19 cellular contexts compared by ENCODE assay signal in the genomic region with DNA sequence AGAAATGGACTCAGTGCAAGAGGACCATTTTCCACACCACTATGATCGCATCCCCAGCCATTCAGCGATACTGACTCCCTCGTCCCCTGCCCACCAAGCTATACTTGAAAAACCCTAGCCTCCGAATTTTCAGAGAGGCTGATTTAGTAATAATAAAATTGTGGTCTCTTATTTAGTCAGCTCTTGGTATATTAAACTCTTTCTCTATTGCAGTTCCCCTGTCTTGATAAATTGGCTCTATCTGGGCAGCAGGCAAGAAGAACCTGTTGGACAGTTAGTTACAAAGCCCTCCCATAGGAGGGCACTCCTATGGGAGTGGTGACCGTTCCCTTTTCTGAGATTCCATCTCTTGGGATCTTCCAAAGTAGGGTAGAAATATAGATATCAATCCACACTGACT. TPM values are rescaled to one million over a fixed set of nuclear protein-coding genes. Genes with fewer than 3 reads are reported as not detected.
DNase-seq lines count a peak whose midpoint lies in the region; ATAC-seq, FAIRE-seq and TF ChIP-seq lines count a peak whose summit lies in the region.
"Had no signal": no experiment of that assay in that cellular context is flagged by ENCODE, and none has a peak within 500 bp of the region (broad histone marks: within the 10 kb centered on the region; RNA-seq: fewer than 3 reads in every experiment).

No MANE protein-coding gene starts in this region.

- RAD21 ChIA-PET in HCT116 (lab: Charles Lee; ENCODE audit: low non-redundant PET in 1 of 2, low total read pairs in 2 of 2, uncharacterized antibody in 2 of 2, unreplicated experiment in 2 of 2): no interaction called here

- no peaks in the 10 kb centered on the region; a peak in 1 of 4 replicates for H3K9me3 ChIP-seq in HCT116 (ENCODE audit: control insufficient read depth in 1 of 2, insufficient read depth in 1 of 2, low read depth in 1 of 2, low read length in 2 of 2)
- no peaks in the 10 kb centered on the region for H3K9me3 ChIP-seq in Panc1 (ENCODE audit: control insufficient read depth, insufficient read depth, low read depth, low read length)

- no peak for FAIRE-seq in H54 (lab: Jason Lieb, UNC)
- FAIRE-seq: A204.1, D721Med, GM12892, GM19239, H1 had no signal

- TF ChIP-seq POLR2A in HCT116 (IDR thresholded peaks at IDR 0.05; ENCODE audit: borderline replicate concordance, extremely low read depth, insufficient read depth, insufficient read length) (no peak), H54 (IDR thresholded peaks at IDR 0.05; ENCODE audit: low read depth, low read length) (no peak)

- no peaks in the 10 kb centered on the region for H3K36me3 Mint-ChIP-seq in progenitor cell of endocrine pancreas (ENCODE audit: insufficient read depth)
- H3K36me3 Mint-ChIP-seq: CD8-positive, alpha-beta T cell had no signal

- H3K27ac Mint-ChIP-seq in progenitor cell of endocrine pancreas: peak overlapping the region; percentile 29
- H3K27ac Mint-ChIP-seq: CD8-positive, alpha-beta T cell; IgD-negative memory B cell had no signal

- ATAC-seq in HCT116: no peak
- ATAC-seq in Panc1: no peak
- ATAC-seq: CD8-positive, alpha-beta T cell had no signal

- no peaks in the 10 kb centered on the region for H3K27me3 Mint-ChIP-seq in progenitor cell of endocrine pancreas
- H3K27me3 Mint-ChIP-seq: IgD-negative memory B cell had no signal

- intact Hi-C loops in HCT116 (cut with micrococcal nuclease): no loop called here
- intact Hi-C loops in Panc1 (cut with micrococcal nuclease; ENCODE audit: unreplicated experiment): no loop called here

- H3K4me2 ChIP-seq in HCT116 (ENCODE audit: low read length): no peak overlapping the region

- POLR2A ChIA-PET in HCT116 (lab: Charles Lee): no interaction called here
- POLR2A ChIA-PET in Panc1 (lab: Charles Lee): no interaction called here

- no peak for DNase-seq in HCT116 (ENCODE audit: low read depth, low spot score)
- DNase-seq in Panc1 (ENCODE audit: low read depth, low spot score): no peak
- no peak for DNase-seq in epithelial cell of prostate (ENCODE audit: low read depth, low spot score)
- DNase-seq in progenitor cell of endocrine pancreas (ENCODE audit: low spot score, unreplicated experiment): no peak
- DNase-seq in H54 (ENCODE audit: insufficient read length, low spot score): no peak
- DNase-seq in activated T-cell treated with anti-CD3 and anti-CD28 coated beads, Interleukin-2, amount 50 U/mL, for 1 hour: no peak
- no peak for DNase-seq in mucosa of gallbladder (ENCODE audit: low spot score)
- DNase-seq: CD8-positive, alpha-beta T cell; COR-L47; DND-41; GDM1; HCEC 1CT had no signal

- H2AFZ ChIP-seq in HCT116 (ENCODE audit: low read depth, low read length, poor library complexity, severe bottlenecking): no peak overlapping the region

- H3K36me3 ChIP-seq in HCT116 (ENCODE audit: control insufficient read depth in 1 of 2, insufficient read depth in 2 of 2, low read length in 2 of 2): no peaks in the 10 kb centered on the region
- no peaks in the 10 kb centered on the region for H3K36me3 ChIP-seq in Panc1 (ENCODE audit: control insufficient read depth, insufficient read depth, low read length)

- no peaks in the 10 kb centered on the region for H3K27me3 ChIP-seq in HCT116 (ENCODE audit: insufficient read depth, low read length)
- H3K27me3 ChIP-seq in Panc1 (ENCODE audit: control insufficient read depth, insufficient read depth, low read length): no peaks in the 10 kb centered on the region

- no peak for TF ChIP-seq CTCF in HCT116 (IDR thresholded peaks at IDR 0.05 in 2 of 3, conservative IDR thresholded peaks at IDR 0.05 in 1 of 3; ENCODE audit: borderline replicate concordance in 1 of 3, insufficient read depth in 1 of 3, low read depth in 2 of 3, low read length in 2 of 3)
- TF ChIP-seq CTCF in Panc1 (IDR thresholded peaks at IDR 0.05): no peak
- TF ChIP-seq CTCF in progenitor cell of endocrine pancreas (IDR thresholded peaks at IDR 0.05; ENCODE audit: unreplicated experiment): no peak

- H3K79me2 ChIP-seq in HCT116 (ENCODE audit: insufficient read depth, low read length): no peaks in the 10 kb centered on the region

- no peak overlapping the region for H3K4me3 Mint-ChIP-seq in progenitor cell of endocrine pancreas (ENCODE audit: low read depth)
- H3K4me3 Mint-ChIP-seq: CD14-positive monocyte; CD8-positive, alpha-beta T cell had no signal

- H3K4me1 ChIP-seq in HCT116 (ENCODE audit: control insufficient read depth in 1 of 2, insufficient read depth in 2 of 2, low read length in 2 of 2): peaks cover 8 to 29% of the 10 kb centered on the region in 2 experiments
- H3K4me1 ChIP-seq in Panc1 (ENCODE audit: control insufficient read depth, insufficient read depth, low read length): peaks cover 31% of the 10 kb centered on the region

- no peaks in the 10 kb centered on the region for H4K20me1 ChIP-seq in HCT116 (ENCODE audit: insufficient read depth)

- no peaks in the 10 kb centered on the region for H3K9me2 ChIP-seq in HCT116 (ENCODE audit: insufficient read depth)

- TF ChIP-seq RAD21 in HCT116 (IDR thresholded peaks at IDR 0.05; ENCODE audit: low read depth): no peak

- no TSS peak for BruUV-seq in HCT116 (replicated peaks; lab: Mats Ljungman, UMichigan)
- BruUV-seq in Panc1 (replicated peaks; lab: Mats Ljungman, UMichigan): no TSS peak

- no peak overlapping the region for H3K9ac ChIP-seq in HCT116 (ENCODE audit: low read length)

- peaks cover 8% of the 10 kb centered on the region for H3K4me1 Mint-ChIP-seq in progenitor cell of endocrine pancreas (ENCODE audit: low read depth)

- CTCF ChIA-PET in HCT116 (lab: Charles Lee): no interaction called here
- CTCF ChIA-PET in Panc1 (lab: Charles Lee): no interaction called here

- in situ Hi-C loops in Panc1 (cut with HindIII; ENCODE audit: low pct_unique_long_range_greater_than_20kb, low sequenced_read_pairs): no loop called here

- H3K9me3 Mint-ChIP-seq in progenitor cell of endocrine pancreas (ENCODE audit: low read depth): peaks cover 7% of the 10 kb centered on the region

- H3K27ac ChIP-seq in HCT116 (ENCODE audit: low read depth, low read length) (no peak overlapping the region), Panc1 (ENCODE audit: low read length) (0 out of 2 replicates have a peak overlapping the region, but pooled peaks have one; percentile 12), epithelial cell of prostate (peak overlapping the region; percentile 75)

- H3K4me3 ChIP-seq in HCT116 (replicated peaks in 1 of 2; ENCODE audit: low read depth in 1 of 2, low read length in 2 of 2) (no peak overlapping the region), Panc1 (ENCODE audit: low read depth in 2 of 2, low read length in 2 of 2) (no peak overlapping the region)

TF ChIP-seq in HCT116, 20 proteins besides CTCF, POLR2A, EP300 and RAD21:
- TF ChIP-seq CBX3 (IDR thresholded peaks at IDR 0.05; ENCODE audit: low read depth): peak; percentile 61; the same call in 1 of the 2 replicates
- TF ChIP-seq TCF7L2 (IDR thresholded peaks at IDR 0.05; ENCODE audit: borderline replicate concordance, extremely low read depth, insufficient read depth, insufficient read length): no peak
- TF ChIP-seq EGR1 (IDR thresholded peaks at IDR 0.05; ENCODE audit: low read depth): no peak
- TF ChIP-seq EZH2 (IDR thresholded peaks at IDR 0.05): no peak
- TF ChIP-seq, protein P1, sequence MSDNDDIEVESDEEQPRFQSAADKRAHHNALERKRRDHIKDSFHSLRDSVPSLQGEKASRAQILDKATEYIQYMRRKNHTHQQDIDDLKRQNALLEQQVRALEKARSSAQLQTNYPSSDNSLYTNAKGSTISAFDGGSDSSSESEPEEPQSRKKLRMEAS (IDR thresholded peaks at IDR 0.05): no peak
TF ChIP-seq in HCT116: peak in this region for 1.

RNA-seq across cellular contexts. Expression of gene NFKBIA, which starts 33.6 kb away (rescaled TPM):
- 42.6 TPM for total RNA-seq in HCT116 (2021; ENCODE audit: unreplicated experiment)
- polyA plus RNA-seq in HCT116 (2012): 38.0 and 62.5 TPM in 2 replicates
- 99.4 TPM for total RNA-seq in Panc1 (2021; ENCODE audit: unreplicated experiment)
- 121 TPM for polyA plus RNA-seq in Panc1 (2012; ENCODE audit: insufficient read length)
- 31.8 and 35.7 TPM in 2 replicates for total RNA-seq in progenitor cell of endocrine pancreas
- 74.8 TPM for total RNA-seq in mucosa of gallbladder
